ENCODE assay signal across 10 cellular contexts in genomic region chr3:172103724-172104123, GRCh38.
A peak's percentile ranks its signal among the peaks of the same experiment; 100 is the strongest.
DNase-seq lines count a peak whose midpoint lies in the region; FAIRE-seq lines count a peak whose summit lies in the region.
"Had no signal": no experiment of that assay in that cellular context is flagged by ENCODE, and none has a peak within 500 bp of the region (broad histone marks: within the 10 kb centered on the region; RNA-seq: fewer than 3 reads in every experiment).

No MANE protein-coding gene starts in this region.

- H3K9ac ChIP-seq in iPS-15b (ENCODE audit: low read depth, low read length): peak overlapping the region; percentile 16

- intact Hi-C loops in posterior cingulate gyrus (cut with DNase I): no loop called here

- H3K4me3 ChIP-seq in iPS-15b (ENCODE audit: low read depth, low read length) (no peak overlapping the region), skeletal muscle cell (ENCODE audit: low read depth, low read length) (no peak overlapping the region)

- H3K27me3 ChIP-seq in iPS-15b (ENCODE audit: control insufficient read depth, insufficient read depth, low read length): no peaks in the 10 kb centered on the region

- DNase-seq in NCI-H1105 treated with DMSO at 0.1 percent for 48 hours (lab: John Stamatoyannopoulos, UW) (peak; percentile 20), NCI-H1105 (lab: John Stamatoyannopoulos, UW) (no peak), RPMI7951 (ENCODE audit: low read depth) (peak; percentile 60), skeletal muscle cell (ENCODE audit: low read depth) (peak; percentile 56), HTR-8/SVneo (ENCODE audit: insufficient read length, low spot score) (no peak), posterior cingulate gyrus (no peak)
- DNase-seq in stimulated activated CD8-positive, alpha-beta memory T cell treated with anti-CD3 and anti-CD28 coated beads, Interleukin-4, amount 100 ng/mL, for 48 hours: no peak
- DNase-seq: NCI-H1694 had no signal

- peaks cover 40% of the 10 kb centered on the region for H3K4me1 ChIP-seq in iPS-15b (ENCODE audit: control insufficient read depth, insufficient read depth, low read length)

- no peak for FAIRE-seq in HTR-8/SVneo (lab: Jason Lieb, UNC)
- FAIRE-seq: colon had no signal

- peaks cover 2% of the 10 kb centered on the region for H3K36me3 ChIP-seq in iPS-15b (ENCODE audit: control insufficient read depth, insufficient read depth, low read length)

- H3K9me3 ChIP-seq in iPS-15b (ENCODE audit: control insufficient read depth, insufficient read depth, low read length): no peaks in the 10 kb centered on the region

Comparison
In these comparisons a context has a peak if more than half of its experiments do, and no peak if none do; other contexts are left out.
1. DNase-seq: peak in NCI-H1105 treated with DMSO at 0.1 percent for 48 hours (single experiment), RPMI7951 (single experiment) and skeletal muscle cell (single experiment); none in NCI-H1105 (single experiment), HTR-8/SVneo (single experiment), posterior cingulate gyrus (0 of 10) and stimulated activated CD8-positive, alpha-beta memory T cell treated with anti-CD3 and anti-CD28 coated beads, Interleukin-4, amount 100 ng/mL, for 48 hours (single experiment).